Comparison of ENCODE assay signal across 1 cellular context in the genomic region with DNA sequence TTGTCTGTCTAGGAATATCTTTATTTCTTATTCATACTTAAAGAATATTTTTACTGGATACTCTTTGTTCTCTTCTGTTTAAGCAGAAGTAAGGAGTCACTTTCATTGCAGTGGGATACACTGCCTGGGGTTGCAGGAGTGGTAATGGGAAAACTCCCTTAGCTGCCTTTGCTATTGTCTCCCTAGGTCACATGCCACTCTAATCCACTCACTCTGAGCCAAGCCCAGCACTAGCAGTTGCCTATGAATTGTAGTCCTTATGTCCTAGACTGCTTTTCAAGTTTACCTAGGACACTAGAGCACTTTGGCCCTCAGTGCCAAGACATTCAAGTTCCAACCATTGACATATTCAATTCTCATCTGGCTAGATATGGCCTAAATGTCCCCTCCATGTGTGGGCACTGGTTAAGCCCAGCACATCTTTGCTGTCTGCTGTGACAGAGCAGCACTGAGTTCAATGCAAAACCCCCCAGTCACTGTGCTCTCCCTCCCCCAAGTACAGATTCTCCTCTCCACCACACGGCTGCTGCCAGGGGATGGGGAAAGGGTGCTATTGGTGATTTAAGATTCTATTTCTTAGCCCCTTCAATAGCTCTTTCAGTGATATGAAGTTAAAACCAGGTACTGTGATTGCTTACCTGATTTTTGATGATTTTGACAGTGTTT.
TF ChIP-seq lines count a peak whose summit lies in the region.

No MANE protein-coding gene starts in this region.

TF ChIP-seq in H1, 55 proteins besides CTCF, POLR2A, EP300 and RAD21:
- TF ChIP-seq TAF1 (IDR thresholded peaks at IDR 0.05; ENCODE audit: low read depth, low read length) (no peak), BACH1 (IDR thresholded peaks at IDR 0.05; ENCODE audit: low read length) (no peak), CHD1 (IDR thresholded peaks at IDR 0.05; ENCODE audit: low read depth, low read length) (no peak), BRCA1 (IDR thresholded peaks at IDR 0.05; ENCODE audit: low read depth, low read length) (no peak), SIN3A (conservative IDR thresholded peaks at IDR 0.05 in 1 of 2, IDR thresholded peaks at IDR 0.05 in 1 of 2; ENCODE audit: low read depth in 1 of 2, low read length in 2 of 2) (no peak), CHD2 (IDR thresholded peaks at IDR 0.05; ENCODE audit: low read length) (no peak), CTBP2 (IDR thresholded peaks at IDR 0.05; ENCODE audit: borderline replicate concordance, insufficient read depth, insufficient read length, low read length) (no peak), RNF2 (IDR thresholded peaks at IDR 0.05; ENCODE audit: borderline replicate concordance, low read depth, low read length, missing control alignments, poor library complexity, severe bottlenecking) (no peak)
